1 cellular context compared by ENCODE assay signal in the genomic region with DNA sequence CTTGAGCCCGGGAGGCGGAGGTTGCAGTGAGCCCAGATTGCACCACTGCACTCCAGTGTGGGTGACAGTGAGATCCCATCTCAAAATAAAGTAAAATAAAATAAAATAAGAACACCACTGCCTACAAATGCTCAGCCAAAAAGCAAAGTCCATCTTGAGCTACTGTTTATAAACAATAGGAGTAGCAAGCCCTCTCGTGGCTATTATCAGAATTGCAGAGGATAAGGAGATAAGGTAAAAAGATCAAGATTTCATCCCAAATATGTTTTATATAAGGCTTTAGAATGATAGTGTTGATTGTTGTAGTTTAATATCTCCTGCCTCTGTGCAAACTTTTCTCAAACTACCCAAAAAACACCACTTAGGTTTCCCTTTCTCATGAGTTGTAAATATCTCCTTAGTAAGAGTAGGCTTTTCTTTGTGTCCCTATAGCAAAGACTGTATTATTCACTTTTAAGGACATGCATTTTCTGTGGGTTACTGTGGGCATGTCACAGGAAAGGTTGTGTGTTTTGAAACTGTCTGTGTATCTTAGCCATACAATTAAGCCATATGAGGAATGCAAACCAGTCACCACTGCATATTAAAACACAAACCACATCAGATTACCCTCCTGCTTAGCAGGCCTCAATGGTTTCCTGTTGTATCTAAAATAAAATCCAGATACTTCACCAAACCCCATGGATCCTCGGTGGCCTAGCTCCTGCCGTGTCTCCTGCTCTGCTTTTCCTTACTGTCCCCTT.
TF ChIP-seq lines count a peak whose summit lies in the region.

No MANE protein-coding gene starts in this region.

TF ChIP-seq in WTC11, 78 proteins besides CTCF, POLR2A, EP300 and RAD21 (continued from another document):
- TF ChIP-seq, protein P1, sequence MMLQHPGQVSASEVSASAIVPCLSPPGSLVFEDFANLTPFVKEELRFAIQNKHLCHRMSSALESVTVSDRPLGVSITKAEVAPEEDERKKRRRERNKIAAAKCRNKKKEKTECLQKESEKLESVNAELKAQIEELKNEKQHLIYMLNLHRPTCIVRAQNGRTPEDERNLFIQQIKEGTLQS (CRISPR knock-in tag; conservative IDR thresholded peaks at IDR 0.05), result no peak
- TF ChIP-seq TEAD4 (CRISPR knock-in tag; IDR thresholded peaks at IDR 0.05), result no peak
TF ChIP-seq in WTC11: peak in this region for 0.
